Comparison of ENCODE assay signal across 12 cellular contexts in genomic region chr3:5136211-5136610, GRCh38. TPM values are rescaled to one million over a fixed set of nuclear protein-coding genes. Genes with fewer than 3 reads are reported as not detected.
DNase-seq lines count a peak whose midpoint lies in the region; ATAC-seq and TF ChIP-seq lines count a peak whose summit lies in the region.
"Had no signal": no experiment of that assay in that cellular context is flagged by ENCODE, and none has a peak within 500 bp of the region (broad histone marks: within the 10 kb centered on the region; RNA-seq: fewer than 3 reads in every experiment).

No MANE protein-coding gene starts in this region.

- peaks cover 36% of the 10 kb centered on the region for H3K4me1 Mint-ChIP-seq in activated CD4-positive, alpha-beta T cell treated with anti-CD3 and anti-CD28 coated beads, Interleukin-2, amount 10 ng/mL, durations not matched to agents 24 days and 14 days
- peaks cover 67% of the 10 kb centered on the region for H3K4me1 Mint-ChIP-seq in activated naive CD8-positive, alpha-beta T cell treated with anti-CD3 and anti-CD28 coated beads for 36 hours

- peak overlapping the region; percentile 68 for H3K27ac ChIP-seq in neutrophil
- H3K27ac ChIP-seq: dorsolateral prefrontal cortex, parathyroid adenoma had no signal

- no peaks in the 10 kb centered on the region for H3K9me3 Mint-ChIP-seq in activated CD4-positive, alpha-beta T cell treated with anti-CD3 and anti-CD28 coated beads, Interleukin-2, amount 10 ng/mL, durations not matched to agents 24 days and 14 days
- H3K9me3 Mint-ChIP-seq in activated naive CD8-positive, alpha-beta T cell treated with anti-CD3 and anti-CD28 coated beads for 36 hours: peaks cover 2% of the 10 kb centered on the region

- POLR2A ChIA-PET in HEK293T (lab: Yijun Ruan, JAX): no interaction called here

- H3K4me3 Mint-ChIP-seq in activated CD4-positive, alpha-beta T cell treated with anti-CD3 and anti-CD28 coated beads, Interleukin-2, amount 10 ng/mL, durations not matched to agents 24 days and 14 days: no peak overlapping the region
- no peak overlapping the region for H3K4me3 Mint-ChIP-seq in activated naive CD8-positive, alpha-beta T cell treated with anti-CD3 and anti-CD28 coated beads for 36 hours

- CTCF ChIA-PET in HEK293T (lab: Yijun Ruan, JAX): interaction anchor here (0.7 to 0.9 kb wide), 2 partner anchors 13 to 14 kb away, joined by 3 to 4 read pairs; no protein-coding TSS in a partner anchor

- intact Hi-C loops in activated CD4-positive, alpha-beta T cell treated with anti-CD3 and anti-CD28 coated beads, Interleukin-2, amount 10 ng/mL, durations not matched to agents 24 days and 14 days (cut with micrococcal nuclease): loop anchor here (1.0 kb wide), 1 partner anchor 61 kb away; no protein-coding TSS in a partner anchor

- H3K27ac Mint-ChIP-seq in activated CD4-positive, alpha-beta T cell treated with anti-CD3 and anti-CD28 coated beads, Interleukin-2, amount 10 ng/mL, durations not matched to agents 24 days and 14 days: peak overlapping the region; percentile 19
- H3K27ac Mint-ChIP-seq in activated naive CD8-positive, alpha-beta T cell treated with anti-CD3 and anti-CD28 coated beads for 36 hours: peak overlapping the region; percentile 55

- no peaks in the 10 kb centered on the region for H3K27me3 Mint-ChIP-seq in activated CD4-positive, alpha-beta T cell treated with anti-CD3 and anti-CD28 coated beads, Interleukin-2, amount 10 ng/mL, durations not matched to agents 24 days and 14 days
- H3K27me3 Mint-ChIP-seq in activated naive CD8-positive, alpha-beta T cell treated with anti-CD3 and anti-CD28 coated beads for 36 hours: no peaks in the 10 kb centered on the region

- peaks cover 7% of the 10 kb centered on the region for H3K36me3 Mint-ChIP-seq in activated CD4-positive, alpha-beta T cell treated with anti-CD3 and anti-CD28 coated beads, Interleukin-2, amount 10 ng/mL, durations not matched to agents 24 days and 14 days (ENCODE audit: low read depth)
- peaks cover 20% of the 10 kb centered on the region for H3K36me3 Mint-ChIP-seq in activated naive CD8-positive, alpha-beta T cell treated with anti-CD3 and anti-CD28 coated beads for 36 hours

- no peaks in the 10 kb centered on the region for H3K9me3 ChIP-seq in neutrophil

- H3K4me1 ChIP-seq in neutrophil (ENCODE audit: control insufficient read depth in 1 of 2, insufficient read depth in 1 of 2, low read depth in 1 of 2, low read length in 1 of 2): peaks cover 36% of the 10 kb centered on the region in 2 experiments

- peaks cover 3% of the 10 kb centered on the region for H3K36me3 ChIP-seq in neutrophil

- no peak for TF ChIP-seq CTCF in neutrophil (IDR thresholded peaks at IDR 0.05)

- no peak overlapping the region for H3K4me3 ChIP-seq in neutrophil (ENCODE audit: low read depth in 1 of 2, low read length in 1 of 2)
- H3K4me3 ChIP-seq: dorsolateral prefrontal cortex had no signal

- no peak for ATAC-seq in HG03571 (IDR thresholded peaks at IDR 0.05; ENCODE audit: unreplicated experiment)

- no peaks in the 10 kb centered on the region for H3K27me3 ChIP-seq in neutrophil
- H3K27me3 ChIP-seq: dorsolateral prefrontal cortex had no signal

- no peak for DNase-seq in activated CD4-positive, alpha-beta T cell treated with anti-CD3 and anti-CD28 coated beads, Interleukin-2, amount 10 ng/mL, durations not matched to agents 24 days and 14 days
- no peak for DNase-seq in activated CD4-positive, alpha-beta T cell treated with anti-CD3 and anti-CD28 coated beads, Interleukin-2, amount 50 U/mL, for 4 hours
- no peak for DNase-seq in HEK293T (ENCODE audit: extremely low spot score)
- no peak for DNase-seq in activated naive CD8-positive, alpha-beta T cell treated with anti-CD3 and anti-CD28 coated beads for 36 hours
- DNase-seq in DMS53 treated with DMSO at 0.1 percent for 48 hours (lab: John Stamatoyannopoulos, UW; ENCODE audit: unreplicated experiment): no peak
- DNase-seq in ureter (ENCODE audit: low spot score): no peak
- DNase-seq: dorsolateral prefrontal cortex, NCI-H2107, Right ventricle myocardium superior had no signal

TF ChIP-seq in HEK293T, 16 proteins besides CTCF, POLR2A, EP300 and RAD21:
- TF ChIP-seq PKNOX1 (IDR thresholded peaks at IDR 0.05) (peak; percentile 68), SP1 (IDR thresholded peaks at IDR 0.05) (no peak)

RNA-seq across cellular contexts. Expression of gene ARL8B, which starts 14.1 kb away (rescaled TPM):
- total RNA-seq in activated CD4-positive, alpha-beta T cell treated with anti-CD3 and anti-CD28 coated beads, Interleukin-2, amount 10 ng/mL, durations not matched to agents 24 days and 14 days: 46.8 and 50.4 TPM in 2 replicates
- total RNA-seq in activated naive CD8-positive, alpha-beta T cell treated with anti-CD3 and anti-CD28 coated beads for 36 hours: 10 to 100 TPM; 52.7 to 56.3 TPM
- 70.4 TPM for total RNA-seq in ureter

RNA-seq across cellular contexts. Expression of gene EDEM1, which starts 51.3 kb away (rescaled TPM):
- total RNA-seq in activated CD4-positive, alpha-beta T cell treated with anti-CD3 and anti-CD28 coated beads, Interleukin-2, amount 10 ng/mL, durations not matched to agents 24 days and 14 days: 167 and 168 TPM in 2 replicates
- total RNA-seq in activated naive CD8-positive, alpha-beta T cell treated with anti-CD3 and anti-CD28 coated beads for 36 hours: 100 to 1,000 TPM; 132 to 133 TPM
- 57.3 TPM for total RNA-seq in ureter
